9 cellular contexts compared by ENCODE assay signal in genomic region chr4:91827914-91828313, GRCh38.
"Had no signal": no experiment of that assay in that cellular context is flagged by ENCODE, and none has a peak within 500 bp of the region (broad histone marks: within the 10 kb centered on the region; RNA-seq: fewer than 3 reads in every experiment).

No MANE protein-coding gene starts in this region.

- H3K9ac ChIP-seq: KMS-11 had no signal

- H3K4me1 ChIP-seq: HAP-1 had no signal

- FAIRE-seq: HTR-8/SVneo had no signal

- ATAC-seq: GM23338, HCT116 had no signal

- H2AFZ ChIP-seq: GM23338 had no signal

- H3K9me3 ChIP-seq: HAP-1 had no signal

- H3K4me3 ChIP-seq: GM23338, HAP-1 had no signal

- H3K36me3 ChIP-seq: HAP-1 had no signal

- DNase-seq: H7, HFFc6, Karpas-422, KBM-7 had no signal

- H3K4me2 ChIP-seq: GM23338, KMS-11 had no signal

- H3K27ac ChIP-seq: KMS-11 had no signal
